In the genomic region with DNA sequence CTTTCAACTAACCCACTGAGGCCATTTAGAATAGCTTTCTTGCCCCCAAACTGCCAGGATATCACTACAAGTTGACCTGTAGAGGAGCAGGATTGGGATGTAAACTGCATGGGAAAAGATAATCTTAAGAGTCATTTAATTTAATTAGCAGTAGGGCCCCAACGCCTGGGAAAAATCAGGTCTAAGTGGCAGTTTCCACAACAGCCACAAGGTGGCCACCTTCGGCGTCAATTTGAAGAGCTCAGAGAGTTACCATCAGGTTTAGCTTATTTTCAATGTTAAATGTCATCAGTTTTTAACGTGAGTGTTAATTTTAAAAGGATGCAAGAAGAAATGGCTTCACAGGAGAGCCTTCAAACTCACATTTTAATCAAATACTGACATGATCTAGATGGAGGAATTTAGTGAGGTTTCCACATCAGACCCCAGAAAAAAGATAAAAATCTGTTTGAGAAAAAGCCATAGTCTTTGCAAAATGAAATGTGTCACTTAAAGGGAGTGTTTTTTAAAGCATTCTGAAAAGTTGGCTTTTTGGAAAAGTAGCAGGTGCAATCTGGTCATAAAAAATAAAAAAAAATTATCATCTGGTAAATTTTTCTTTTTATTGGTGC, we compare ENCODE assay signal across 8 cellular contexts.
DNase-seq lines count a peak whose midpoint lies in the region; ATAC-seq and TF ChIP-seq lines count a peak whose summit lies in the region.

No MANE protein-coding gene starts in this region.

- peak overlapping the region; percentile 51 for H3K27ac Mint-ChIP-seq in HFFc6
- no peak overlapping the region for H3K27ac Mint-ChIP-seq in activated CD4-positive, alpha-beta memory T cell treated with anti-CD3 and anti-CD28 coated beads for 36 hours
- no peak overlapping the region for H3K27ac Mint-ChIP-seq in effector memory CD8-positive, alpha-beta T cell

- ATAC-seq in effector memory CD8-positive, alpha-beta T cell (replicated peaks), result peak; percentile 49

- DNase-seq in NCI-H146 (lab: John Stamatoyannopoulos, UW) (peak; percentile 17), NCI-H146 treated with DMSO at 0.1 percent for 48 hours (lab: John Stamatoyannopoulos, UW; ENCODE audit: unreplicated experiment) (no peak), HFFc6 (peak; percentile 41), NCI-H2196 treated with DMSO at 0.1 percent for 48 hours (lab: John Stamatoyannopoulos, UW; ENCODE audit: unreplicated experiment) (peak; percentile 32), myocyte (ENCODE audit: low read depth) (peak; percentile 62), superior temporal gyrus (ENCODE audit: extremely low spot score) (peak; percentile 85)
- peak; percentile 73 for DNase-seq in activated CD4-positive, alpha-beta memory T cell treated with anti-CD3 and anti-CD28 coated beads for 36 hours
- peak; percentile 24 to 42 (median 33) for DNase-seq in effector memory CD8-positive, alpha-beta T cell

- intact Hi-C loops in activated CD4-positive, alpha-beta memory T cell treated with anti-CD3 and anti-CD28 coated beads for 36 hours (cut with micrococcal nuclease), result loop anchor here (2.0 to 10.0 kb wide), 3 partner anchors 430 to 730 kb away; a partner anchor contains a TSS

- H3K27me3 Mint-ChIP-seq in HFFc6 (ENCODE audit: insufficient read depth), result peaks cover 7% of the 10 kb centered on the region; the same call in 1 of the 2 replicates
- no peaks in the 10 kb centered on the region for H3K27me3 Mint-ChIP-seq in activated CD4-positive, alpha-beta memory T cell treated with anti-CD3 and anti-CD28 coated beads for 36 hours
- H3K27me3 Mint-ChIP-seq in effector memory CD8-positive, alpha-beta T cell, result peaks cover 0 to 12% of the 10 kb centered on the region in 2 donors

- H3K4me1 Mint-ChIP-seq in HFFc6 (ENCODE audit: low read depth), result peaks cover 21% of the 10 kb centered on the region
- H3K4me1 Mint-ChIP-seq in activated CD4-positive, alpha-beta memory T cell treated with anti-CD3 and anti-CD28 coated beads for 36 hours (ENCODE audit: low read depth), result peaks cover 2% of the 10 kb centered on the region
- peaks cover 0 to 4% of the 10 kb centered on the region in 2 donors for H3K4me1 Mint-ChIP-seq in effector memory CD8-positive, alpha-beta T cell (ENCODE audit: low read depth in 2 of 2)

- H3K36me3 Mint-ChIP-seq in HFFc6 (ENCODE audit: low read depth), result no peaks in the 10 kb centered on the region
- H3K36me3 Mint-ChIP-seq in activated CD4-positive, alpha-beta memory T cell treated with anti-CD3 and anti-CD28 coated beads for 36 hours, result no peaks in the 10 kb centered on the region
- H3K36me3 Mint-ChIP-seq in effector memory CD8-positive, alpha-beta T cell (ENCODE audit: insufficient read depth), result no peaks in the 10 kb centered on the region

- CTCF ChIA-PET in activated CD4-positive, alpha-beta memory T cell treated with anti-CD3 and anti-CD28 coated beads for 36 hours (lab: Charles Lee), result interaction anchor here (0.6 to 6.6 kb wide), 42 partner anchors 8 to 1140 kb away, joined by 3 to 196 read pairs (median 4); no protein-coding TSS in a partner anchor

- no peaks in the 10 kb centered on the region for H3K9me3 Mint-ChIP-seq in HFFc6
- H3K9me3 Mint-ChIP-seq in activated CD4-positive, alpha-beta memory T cell treated with anti-CD3 and anti-CD28 coated beads for 36 hours, result no peaks in the 10 kb centered on the region
- H3K9me3 Mint-ChIP-seq in effector memory CD8-positive, alpha-beta T cell, result no peaks in the 10 kb centered on the region

- H3K4me3 Mint-ChIP-seq in HFFc6, result no peak overlapping the region
- no peak overlapping the region for H3K4me3 Mint-ChIP-seq in activated CD4-positive, alpha-beta memory T cell treated with anti-CD3 and anti-CD28 coated beads for 36 hours
- no peak overlapping the region for H3K4me3 Mint-ChIP-seq in effector memory CD8-positive, alpha-beta T cell

- POLR2A ChIA-PET in activated CD4-positive, alpha-beta memory T cell treated with anti-CD3 and anti-CD28 coated beads for 36 hours (lab: Charles Lee), result no interaction called here

- TF ChIP-seq CTCF in HFFc6 (IDR thresholded peaks at IDR 0.05), result peak; percentile 95
